8 cellular contexts compared by ENCODE assay signal in genomic region chr9:124285903-124286291, GRCh38. TPM values are rescaled to one million over a fixed set of nuclear protein-coding genes. Genes with fewer than 3 reads are reported as not detected.
DNase-seq lines count a peak whose midpoint lies in the region; ATAC-seq, FAIRE-seq and TF ChIP-seq lines count a peak whose summit lies in the region.

No MANE protein-coding gene starts in this region.

- peaks cover 94% of the 10 kb centered on the region for H3K79me2 ChIP-seq in SU-DHL-6 (ENCODE audit: insufficient read depth, low read length)

- peak overlapping the region; percentile 98 for H3K27ac ChIP-seq in SU-DHL-6 (ENCODE audit: low read depth, low read length)

- peak overlapping the region; percentile 69 for H3K4me2 ChIP-seq in SU-DHL-6 (ENCODE audit: low read depth, low read length, poor library complexity, severe bottlenecking)

- H3K4me3 Mint-ChIP-seq in chondrocyte (ENCODE audit: unreplicated experiment) (peak overlapping the region; percentile 59), glutamatergic neuron (ENCODE audit: unreplicated experiment) (no peak overlapping the region)

- H2AFZ ChIP-seq in SU-DHL-6 (ENCODE audit: low read depth, low read length, severe bottlenecking) = no peak overlapping the region

- H3K9me3 ChIP-seq in SU-DHL-6 (ENCODE audit: insufficient read depth, low read length) (no peaks in the 10 kb centered on the region), mucosa of stomach (ENCODE audit: control insufficient read depth, low read length) (no peaks in the 10 kb centered on the region)

- peaks cover 83% of the 10 kb centered on the region for H3K4me1 Mint-ChIP-seq in chondrocyte (ENCODE audit: low read depth)
- no peaks in the 10 kb centered on the region for H3K4me1 Mint-ChIP-seq in glutamatergic neuron (ENCODE audit: low read depth, unreplicated experiment)

- no peaks in the 10 kb centered on the region for H3K9me2 ChIP-seq in SU-DHL-6 (replicated peaks; ENCODE audit: insufficient read depth, low read length)

- TF ChIP-seq CTCF in SU-DHL-6 (IDR thresholded peaks at IDR 0.05; ENCODE audit: insufficient read depth, low read length, poor library complexity, severe bottlenecking) (no peak), chondrocyte (IDR thresholded peaks at IDR 0.05) (no peak), glutamatergic neuron (IDR thresholded peaks at IDR 0.05; ENCODE audit: partially characterized antibody, unreplicated experiment) (no peak)

- H3K9me3 Mint-ChIP-seq in chondrocyte (ENCODE audit: low read depth) (no peaks in the 10 kb centered on the region), glutamatergic neuron (ENCODE audit: unreplicated experiment) (peaks cover 3% of the 10 kb centered on the region)

- peaks cover 62% of the 10 kb centered on the region for H3K4me1 ChIP-seq in mucosa of stomach (ENCODE audit: control insufficient read depth, insufficient read depth, low read length)

- H3K36me3 ChIP-seq in SU-DHL-6 (ENCODE audit: low read length) (no peaks in the 10 kb centered on the region; the same call in 1 of the 2 replicates), mucosa of stomach (ENCODE audit: control insufficient read depth, insufficient read depth, low read length) (no peaks in the 10 kb centered on the region)

- peak; percentile 61 for DNase-seq in GM18507 (ENCODE audit: extremely low spot score, insufficient read length, low read depth)
- DNase-seq in chondrocyte (ENCODE audit: low spot score) = no peak
- DNase-seq in stimulated activated naive CD8-positive, alpha-beta T cell treated with anti-CD3 and anti-CD28 coated beads, Interleukin-15, Interleukin-2, amounts not matched to agents 100 U/mL and 50 U/mL, for 24 hours = peak; percentile 62
- DNase-seq in cerebellar nuclear complex (lab: John Stamatoyannopoulos, UW) = no peak
- no peak for DNase-seq in glutamatergic neuron

- peaks cover 6% of the 10 kb centered on the region for H3K36me3 Mint-ChIP-seq in chondrocyte (ENCODE audit: low read depth)
- no peaks in the 10 kb centered on the region for H3K36me3 Mint-ChIP-seq in glutamatergic neuron (ENCODE audit: unreplicated experiment)

- peaks cover 41% of the 10 kb centered on the region for H3F3A ChIP-seq in SU-DHL-6 (ENCODE audit: insufficient read depth)

- H3K27me3 ChIP-seq in SU-DHL-6 (ENCODE audit: low read length) = no peaks in the 10 kb centered on the region
- no peaks in the 10 kb centered on the region for H3K27me3 ChIP-seq in mucosa of stomach (ENCODE audit: control insufficient read depth, insufficient read depth, low read length)

- H3K27me3 Mint-ChIP-seq in chondrocyte (ENCODE audit: low read depth) (no peaks in the 10 kb centered on the region), glutamatergic neuron (ENCODE audit: unreplicated experiment) (no peaks in the 10 kb centered on the region)

- ATAC-seq in HG02852 (IDR thresholded peaks at IDR 0.05; ENCODE audit: unreplicated experiment) = peak; percentile 26
- ATAC-seq in stimulated activated naive CD8-positive, alpha-beta T cell treated with anti-CD3 and anti-CD28 coated beads, Interleukin-15, Interleukin-2, amounts not matched to agents 100 U/mL and 50 U/mL, for 24 hours = peak; percentile 22

- peak overlapping the region; percentile 61 for H3K9ac ChIP-seq in SU-DHL-6 (ENCODE audit: low read length)
- peak overlapping the region; percentile 12 for H3K9ac ChIP-seq in mucosa of stomach (ENCODE audit: low read length)

- peak overlapping the region; percentile 6 for H3K4me3 ChIP-seq in SU-DHL-6 (ENCODE audit: insufficient read depth, low read length, poor library complexity, severe bottlenecking)
- no peak overlapping the region for H3K4me3 ChIP-seq in mucosa of stomach (ENCODE audit: low read length)

- peak overlapping the region; percentile 100 for H3K27ac Mint-ChIP-seq in chondrocyte (ENCODE audit: unreplicated experiment)
- H3K27ac Mint-ChIP-seq in glutamatergic neuron (ENCODE audit: unreplicated experiment) = no peak overlapping the region

- H4K20me1 ChIP-seq in SU-DHL-6 (ENCODE audit: low read depth, low read length) = no peaks in the 10 kb centered on the region; the same call in 1 of the 2 replicates

- peak; percentile 99 for FAIRE-seq in GM18507 (lab: Jason Lieb, UNC)

RNA-seq across cellular contexts. Expression of gene NEK6, which starts 28.1 kb away (rescaled TPM):
- 99.9 to 110 TPM (median 107 TPM) in 3 replicates for total RNA-seq in chondrocyte
- 5.4 TPM for total RNA-seq in glutamatergic neuron (ENCODE audit: unreplicated experiment)

Comparison
In these comparisons a context has a peak if more than half of its experiments do, and no peak if none do; other contexts are left out.
1. DNase-seq: peak in GM18507 (single experiment) and stimulated activated naive CD8-positive, alpha-beta T cell treated with anti-CD3 and anti-CD28 coated beads, Interleukin-15, Interleukin-2, amounts not matched to agents 100 U/mL and 50 U/mL, for 24 hours (single experiment); none in chondrocyte (single experiment), cerebellar nuclear complex (0 of 2) and glutamatergic neuron (single experiment).
2. RNA of gene NEK6, which starts 28.1 kb away (total RNA-seq): 99.9 to 110 TPM in chondrocyte; 5.4 TPM in glutamatergic neuron (single experiment); every median in the first group is over 10 times any median in the second.